ENCODE assay signal across 8 cellular contexts in genomic region chr1:110734146-110734680, GRCh38.
"Had no signal": no experiment of that assay in that cellular context is flagged by ENCODE, and none has a peak within 500 bp of the region (broad histone marks: within the 10 kb centered on the region; RNA-seq: fewer than 3 reads in every experiment).

No MANE protein-coding gene starts in this region.

- ATAC-seq: left colon, natural killer cell had no signal

- DNase-seq: activated CD4-positive, alpha-beta memory T cell treated with anti-CD3 and anti-CD28 coated beads for 36 hours; activated gamma-delta T cell; activated naive CD8-positive, alpha-beta T cell treated with anti-CD3 and anti-CD28 coated beads for 36 hours; activated T-cell treated with anti-CD3 and anti-CD28 coated beads, Interleukin-2, amount 50 U/mL, for 48 hours; immature natural killer cell; left colon; mammary epithelial cell; natural killer cell had no signal
